8 cellular contexts compared by ENCODE assay signal in the genomic region with DNA sequence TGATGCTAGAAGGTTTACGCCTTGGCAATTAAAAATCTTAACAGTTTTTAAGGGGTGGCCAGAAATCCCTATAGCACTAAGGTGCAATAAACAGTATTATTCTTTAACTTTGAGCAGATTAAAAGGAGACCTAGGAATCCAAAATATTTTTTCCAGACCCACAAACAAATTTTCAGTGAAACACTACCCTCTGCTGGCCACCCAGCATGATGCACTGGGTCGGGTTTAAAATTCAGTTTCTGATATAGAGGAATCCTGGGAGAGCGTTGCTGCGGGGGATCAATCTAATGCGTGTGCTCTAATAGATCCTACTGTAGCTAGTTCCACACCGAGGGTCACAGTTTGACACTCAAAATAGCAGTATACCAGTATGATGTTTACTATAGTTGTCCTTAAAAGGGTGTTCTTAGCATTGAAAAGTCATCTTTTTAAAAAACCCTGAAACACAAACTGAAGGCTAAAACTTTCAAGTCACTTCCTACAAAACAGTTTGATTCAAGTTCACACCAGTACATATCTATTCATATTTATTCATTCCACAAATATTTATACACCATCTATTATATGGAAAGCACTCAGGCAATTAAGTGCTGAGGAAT. TPM values are rescaled to one million over a fixed set of nuclear protein-coding genes. Genes with fewer than 3 reads are reported as not detected.
DNase-seq lines count a peak whose midpoint lies in the region; ATAC-seq, FAIRE-seq and TF ChIP-seq lines count a peak whose summit lies in the region.

No MANE protein-coding gene starts in this region.

- dilution Hi-C loops in keratinocyte (cut with MboI; ENCODE audit: extremely low pct_ligation_motif_present, low sequenced_read_pairs) = no loop called here

- H3K9me3 ChIP-seq in CD4-positive, alpha-beta memory T cell (ENCODE audit: control insufficient read depth in 1 of 2, low read length in 2 of 2) = no peaks in the 10 kb centered on the region
- no peaks in the 10 kb centered on the region for H3K9me3 ChIP-seq in Karpas-422 (ENCODE audit: low read length)
- H3K9me3 ChIP-seq in SU-DHL-6 (ENCODE audit: insufficient read depth, low read length) = no peaks in the 10 kb centered on the region
- H3K9me3 ChIP-seq in keratinocyte (ENCODE audit: control insufficient read depth, low read depth, low read length) = no peaks in the 10 kb centered on the region

- no peaks in the 10 kb centered on the region for H4K20me1 ChIP-seq in Karpas-422 (ENCODE audit: insufficient read depth, low read depth, low read length)
- H4K20me1 ChIP-seq in SU-DHL-6 (ENCODE audit: low read depth, low read length) = no peaks in the 10 kb centered on the region
- H4K20me1 ChIP-seq in keratinocyte (ENCODE audit: control insufficient read depth, extremely low read depth, insufficient read depth, low read length) = no peaks in the 10 kb centered on the region

- H3K4me2 ChIP-seq in Karpas-422 (ENCODE audit: low read depth, low read length, poor library complexity, severe bottlenecking) (peak overlapping the region; percentile 31), SU-DHL-6 (ENCODE audit: low read depth, low read length, poor library complexity, severe bottlenecking) (no peak overlapping the region), keratinocyte (ENCODE audit: control insufficient read depth, extremely low read depth, insufficient read depth, low read depth, low read length) (no peak overlapping the region)

- H3K36me3 ChIP-seq in CD4-positive, alpha-beta memory T cell (ENCODE audit: insufficient read depth, low read length) = no peaks in the 10 kb centered on the region
- H3K36me3 ChIP-seq in Karpas-422 (ENCODE audit: insufficient read depth, low read length) = peaks cover 34% of the 10 kb centered on the region; the same call in 1 of the 2 replicates
- H3K36me3 ChIP-seq in SU-DHL-6 (ENCODE audit: low read length) = peaks cover 7% of the 10 kb centered on the region; the same call in 1 of the 2 replicates
- peaks cover 0 to 3% of the 10 kb centered on the region in 2 experiments for H3K36me3 ChIP-seq in keratinocyte (ENCODE audit: control insufficient read depth in 2 of 2, extremely low read depth in 1 of 2, insufficient read depth in 2 of 2, low read length in 2 of 2)

- H2AFZ ChIP-seq in Karpas-422 (ENCODE audit: low read length) = no peak overlapping the region
- H2AFZ ChIP-seq in SU-DHL-6 (ENCODE audit: low read depth, low read length, severe bottlenecking) = no peak overlapping the region
- no peak overlapping the region for H2AFZ ChIP-seq in keratinocyte (ENCODE audit: control insufficient read depth, low read length)

- POLR2A ChIA-PET in CD4-positive, alpha-beta memory T cell (lab: Charles Lee; ENCODE audit: partially characterized antibody) = no interaction called here

- H3K9ac ChIP-seq in Karpas-422 (ENCODE audit: low read length) = no peak overlapping the region
- no peak overlapping the region for H3K9ac ChIP-seq in SU-DHL-6 (ENCODE audit: low read length)
- no peak overlapping the region for H3K9ac ChIP-seq in keratinocyte (ENCODE audit: control insufficient read depth, extremely low read depth, insufficient read depth, low read length)

- no peak overlapping the region for H3K27ac Mint-ChIP-seq in CD4-positive, alpha-beta memory T cell

- no peaks in the 10 kb centered on the region for H3K27me3 Mint-ChIP-seq in CD4-positive, alpha-beta memory T cell

- CTCF ChIA-PET in CD4-positive, alpha-beta memory T cell (lab: Charles Lee; ENCODE audit: partially characterized antibody) = interaction anchor here (0.9 to 8.4 kb wide), 7 partner anchors 11 to 807 kb away, joined by 3 to 146 read pairs (median 4); a partner anchor contains a TSS

- peak; percentile 38 to 45 (median 41) for DNase-seq in CD4-positive, alpha-beta memory T cell
- peak; percentile 82 for DNase-seq in Karpas-422
- peak; percentile 21 for DNase-seq in central memory CD4-positive, alpha-beta T cell
- DNase-seq in keratinocyte (ENCODE audit: low read depth, low spot score) = no peak
- DNase-seq in stimulated activated CD4-positive, alpha-beta T cell treated with anti-CD3 and anti-CD28 coated beads, Interleukin-4, amount 100 ng/mL, for 1 hour = peak; percentile 12

- peaks cover 80% of the 10 kb centered on the region for H3K79me2 ChIP-seq in Karpas-422 (ENCODE audit: low read length)
- peaks cover 22% of the 10 kb centered on the region for H3K79me2 ChIP-seq in SU-DHL-6 (ENCODE audit: insufficient read depth, low read length)
- no peaks in the 10 kb centered on the region for H3K79me2 ChIP-seq in keratinocyte (ENCODE audit: control insufficient read depth, insufficient read depth, low read length)

- TF ChIP-seq CTCF in SU-DHL-6 (IDR thresholded peaks at IDR 0.05; ENCODE audit: insufficient read depth, low read length, poor library complexity, severe bottlenecking) (peak; percentile 65), keratinocyte (optimal IDR thresholded peaks at IDR 0.05 in 1 of 3, IDR thresholded peaks at IDR 0.05 in 1 of 3, conservative IDR thresholded peaks at IDR 0.05 in 1 of 3; ENCODE audit: extremely low read depth in 1 of 3, insufficient read depth in 2 of 3, low read length in 3 of 3) (peak; percentile 63 to 80 (median 69))

- H3K9me3 Mint-ChIP-seq in CD4-positive, alpha-beta memory T cell = no peaks in the 10 kb centered on the region

- H3K36me3 Mint-ChIP-seq in CD4-positive, alpha-beta memory T cell = peaks cover 36 to 40% of the 10 kb centered on the region in 2 donors

- no peaks in the 10 kb centered on the region for H3K27me3 ChIP-seq in CD4-positive, alpha-beta memory T cell (ENCODE audit: insufficient read depth, low read length)
- H3K27me3 ChIP-seq in Karpas-422 (ENCODE audit: low read length) (no peaks in the 10 kb centered on the region), SU-DHL-6 (ENCODE audit: low read length) (no peaks in the 10 kb centered on the region), keratinocyte (ENCODE audit: control insufficient read depth, extremely low read depth, insufficient read depth, low read length) (no peaks in the 10 kb centered on the region)

- no peaks in the 10 kb centered on the region for H3K4me1 ChIP-seq in CD4-positive, alpha-beta memory T cell (ENCODE audit: insufficient read depth, low read length)
- peaks cover 25% of the 10 kb centered on the region for H3K4me1 ChIP-seq in Karpas-422 (ENCODE audit: low read length)
- H3K4me1 ChIP-seq in keratinocyte (ENCODE audit: control insufficient read depth, extremely low read depth, insufficient read depth, low read length) = peaks cover 4% of the 10 kb centered on the region

- peak; percentile 20 for FAIRE-seq in keratinocyte (lab: Jason Lieb, UNC)

- H3K4me1 Mint-ChIP-seq in CD4-positive, alpha-beta memory T cell = peaks cover 0 to 11% (median 5%) of the 10 kb centered on the region in 4 donors

- no peak overlapping the region for H3K4me3 ChIP-seq in CD4-positive, alpha-beta memory T cell (ENCODE audit: low read length in 2 of 2)
- H3K4me3 ChIP-seq in Karpas-422 (ENCODE audit: low read length) (no peak overlapping the region), SU-DHL-6 (ENCODE audit: insufficient read depth, low read length, poor library complexity, severe bottlenecking) (no peak overlapping the region), keratinocyte (ENCODE audit: control insufficient read depth in 2 of 3, extremely low read depth in 1 of 3, insufficient read depth in 2 of 3, low read depth in 1 of 3, low read length in 3 of 3) (no peak overlapping the region)

- H3F3A ChIP-seq in SU-DHL-6 (ENCODE audit: insufficient read depth) = 0 out of 2 replicates have a peak, but pooled peaks cover 6% of the 10 kb centered on the region

- peak; percentile 54 for ATAC-seq in GM18907 (IDR thresholded peaks at IDR 0.05; ENCODE audit: unreplicated experiment)
- no peak for ATAC-seq in HG02623 (IDR thresholded peaks at IDR 0.05; ENCODE audit: unreplicated experiment)

- H3K9me2 ChIP-seq in Karpas-422 (replicated peaks; ENCODE audit: insufficient read depth, low read length) (no peaks in the 10 kb centered on the region), SU-DHL-6 (replicated peaks; ENCODE audit: insufficient read depth, low read length) (no peaks in the 10 kb centered on the region)

- H3K27ac ChIP-seq in CD4-positive, alpha-beta memory T cell (ENCODE audit: low read depth, low read length) = no peak overlapping the region
- no peak overlapping the region for H3K27ac ChIP-seq in Karpas-422 (ENCODE audit: low read length)
- no peak overlapping the region for H3K27ac ChIP-seq in SU-DHL-6 (ENCODE audit: low read depth, low read length)
- no peak overlapping the region for H3K27ac ChIP-seq in keratinocyte (ENCODE audit: control insufficient read depth, insufficient read depth, low read length)

- no peak overlapping the region for H3K4me3 Mint-ChIP-seq in CD4-positive, alpha-beta memory T cell

- intact Hi-C loops in CD4-positive, alpha-beta memory T cell (cut with micrococcal nuclease) = loop anchor here (1.0 kb wide), 2 partner anchors 785 to 803 kb away; no protein-coding TSS in a partner anchor

- H3K9me1 ChIP-seq in keratinocyte (ENCODE audit: control insufficient read depth, extremely low read depth, insufficient read depth, low read length) = no peaks in the 10 kb centered on the region

RNA-seq across cellular contexts. Expression of a gene that starts 10.2 kb away (rescaled TPM):
- 1 to 10 TPM; 6.0 to 7.3 TPM for total RNA-seq in CD4-positive, alpha-beta memory T cell
- polyA plus RNA-seq in CD4-positive, alpha-beta memory T cell = 1 to 10 TPM; 4.3 to 6.0 TPM
- 25.1 and 25.9 TPM in 2 replicates for total RNA-seq in Karpas-422 (2014; rRNA removed; shearing (Covaris generic); ENCODE audit: low replicate concordance)
- polyA plus RNA-seq in keratinocyte = 4.1 to 6.3 TPM (median 4.5 TPM) in 3 replicates
- 6.7 TPM for polyA plus RNA-seq in keratinocyte (2011; ENCODE audit: low read depth)
- polyA plus RNA-seq in keratinocyte (2011; cell fraction: cytosol; rRNA removed) = 3.8 and 5.9 TPM in 2 replicates
- polyA plus RNA-seq in keratinocyte (2011; cell fraction: nucleus; rRNA removed) = 6.0 and 6.8 TPM in 2 replicates
- polyA plus RNA-seq in keratinocyte (2012; ENCODE audit: low replicate concordance) = 3.7 and 6.3 TPM in 2 replicates
- polyA minus RNA-seq in keratinocyte = 1.2 to 9.9 TPM (median 3.8 TPM) in 3 replicates
- 1.7 TPM for polyA minus RNA-seq in keratinocyte (2011; cell fraction: cytosol; rRNA and poly(A)+ RNA removed)
- polyA minus RNA-seq in keratinocyte (2011; cell fraction: nucleus; rRNA and poly(A)+ RNA removed) = 6.5 and 16.5 TPM in 2 replicates

RNA-seq across cellular contexts. Expression of a gene that starts 12.0 kb away (rescaled TPM):
- 10 to 100 TPM; 32.5 to 36.6 TPM for total RNA-seq in CD4-positive, alpha-beta memory T cell
- 1 to 10 TPM in 1 of 2 donors, under 1 TPM in 1; 0.88 to 5.8 TPM for polyA plus RNA-seq in CD4-positive, alpha-beta memory T cell
- total RNA-seq in Karpas-422 (2014; rRNA removed; shearing (Covaris generic); ENCODE audit: low replicate concordance) = 33.6 and 50.2 TPM in 2 replicates
- polyA plus RNA-seq in keratinocyte = 8.0 to 16.8 TPM (median 14.1 TPM) in 3 replicates
- 5.4 TPM for polyA plus RNA-seq in keratinocyte (2011; ENCODE audit: low read depth)
- polyA plus RNA-seq in keratinocyte (2011; cell fraction: cytosol; rRNA removed) = 4.6 and 9.2 TPM in 2 replicates
- polyA plus RNA-seq in keratinocyte (2011; cell fraction: nucleus; rRNA removed) = 29.1 and 38.0 TPM in 2 replicates
- polyA plus RNA-seq in keratinocyte (2012; ENCODE audit: low replicate concordance) = 6.4 and 8.6 TPM in 2 replicates
- polyA minus RNA-seq in keratinocyte = 8.2 to 53.7 TPM (median 43.8 TPM) in 3 replicates
- 13.0 TPM for polyA minus RNA-seq in keratinocyte (2011; cell fraction: cytosol; rRNA and poly(A)+ RNA removed)
- 59.2 and 100 TPM in 2 replicates for polyA minus RNA-seq in keratinocyte (2011; cell fraction: nucleus; rRNA and poly(A)+ RNA removed)
